Comparison of ENCODE assay signal across 8 cellular contexts in the genomic region with DNA sequence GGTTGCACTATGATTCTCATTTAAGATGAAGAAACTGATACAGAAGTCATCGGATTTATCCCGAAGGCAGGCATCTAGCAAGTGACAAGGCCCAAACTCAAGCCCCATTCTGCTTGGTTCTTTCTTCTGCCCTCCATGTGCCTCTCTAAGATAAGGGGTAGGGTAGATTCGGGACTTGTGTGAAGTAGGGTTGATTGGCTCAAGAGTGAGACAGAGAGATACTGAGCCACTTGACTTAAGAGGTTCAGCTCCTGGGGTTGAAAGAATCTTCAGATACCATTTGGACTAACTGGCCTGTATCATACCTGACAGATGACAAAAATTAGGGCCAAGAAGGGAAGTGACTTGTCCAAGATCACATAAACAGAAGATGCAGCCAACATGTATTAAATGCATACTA. TPM values are rescaled to one million over a fixed set of nuclear protein-coding genes. Genes with fewer than 3 reads are reported as not detected.
DNase-seq lines count a peak whose midpoint lies in the region; ATAC-seq and TF ChIP-seq lines count a peak whose summit lies in the region.

No MANE protein-coding gene starts in this region.

- H3K9me2 ChIP-seq in GM23248 (ENCODE audit: insufficient read depth): no peaks in the 10 kb centered on the region

- no peak for TF ChIP-seq CTCF in fibroblast of the aortic adventitia (IDR thresholded peaks at IDR 0.05; ENCODE audit: insufficient read depth, low read length)

- peaks cover 9% of the 10 kb centered on the region for H3K36me3 ChIP-seq in GM23248 (ENCODE audit: low read depth)

- H3K27me3 Mint-ChIP-seq in T-helper 17 cell: no peaks in the 10 kb centered on the region

- H2AFZ ChIP-seq in GM23248: peak overlapping the region; percentile 99

- in situ Hi-C loops in GM23248 (cut with MboI): no loop called here

- ATAC-seq in T-helper 17 cell: no peak
- ATAC-seq in GM21723 (IDR thresholded peaks at IDR 0.05; ENCODE audit: unreplicated experiment): no peak
- ATAC-seq in HG03469 (IDR thresholded peaks at IDR 0.05; ENCODE audit: unreplicated experiment): no peak
- ATAC-seq in HG02970 (IDR thresholded peaks at IDR 0.05; ENCODE audit: low FRiP score, unreplicated experiment): no peak

- DNase-seq in GM23248: no peak
- DNase-seq in T-helper 17 cell: no peak
- no peak for DNase-seq in fibroblast of the aortic adventitia (ENCODE audit: low read depth)
- no peak for DNase-seq in skeletal muscle cell (ENCODE audit: low read depth)
- no peak for DNase-seq in HuH-7 (ENCODE audit: low spot score)

- H3K36me3 Mint-ChIP-seq in T-helper 17 cell (ENCODE audit: low read depth): peaks cover 2% of the 10 kb centered on the region

- H3K79me2 ChIP-seq in GM23248 (ENCODE audit: insufficient read depth): peaks cover 30% of the 10 kb centered on the region

- peaks cover 14% of the 10 kb centered on the region for H3K4me1 ChIP-seq in GM23248 (ENCODE audit: insufficient read depth)

- peak overlapping the region; percentile 99 for H3K4me3 ChIP-seq in GM23248
- H3K4me3 ChIP-seq in fibroblast of the aortic adventitia (ENCODE audit: low read depth, low read length): peak overlapping the region; percentile 95
- H3K4me3 ChIP-seq in skeletal muscle cell (ENCODE audit: low read depth, low read length): peak overlapping the region; percentile 93

- no peak overlapping the region for H3K27ac ChIP-seq in GM23248

- peak overlapping the region; percentile 90 for H3K4me3 Mint-ChIP-seq in T-helper 17 cell

- no peaks in the 10 kb centered on the region for H4K20me1 ChIP-seq in GM23248 (ENCODE audit: insufficient read depth)

- H3K9ac ChIP-seq in GM23248: peak overlapping the region; percentile 99

- WGBS in GM23248 (ENCODE audit: low coverage in 1 of 2, low lambda C conversion rate in 2 of 2, missing lambda C conversion rate in 2 of 2), 2 experiments: 63% methylated on average over 3 of the region's 3 CpGs

- H3K9me3 ChIP-seq in GM23248 (ENCODE audit: low read depth): no peaks in the 10 kb centered on the region
- no peaks in the 10 kb centered on the region for H3K9me3 ChIP-seq in T-helper 17 cell (ENCODE audit: control insufficient read depth, low read length, poor library complexity, severe bottlenecking)

- H3K4me2 ChIP-seq in GM23248 (ENCODE audit: unreplicated experiment): peak overlapping the region; percentile 99

- H3K27me3 ChIP-seq in GM23248 (replicated peaks; ENCODE audit: insufficient read depth): no peaks in the 10 kb centered on the region

- peaks cover 19% of the 10 kb centered on the region for H3K4me1 Mint-ChIP-seq in T-helper 17 cell

- H3K27ac Mint-ChIP-seq in T-helper 17 cell: peak overlapping the region; percentile 98

- H3F3A ChIP-seq in GM23248 (ENCODE audit: insufficient read depth): peaks cover 11% of the 10 kb centered on the region

RNA-seq across cellular contexts. Expression of a gene that starts 0.9 kb away (rescaled TPM):
- total RNA-seq in GM23248 (2014; rRNA removed; shearing (Covaris generic)): 20.9 and 35.0 TPM in 2 replicates
- polyA plus RNA-seq in GM23248 (2016; fragmentation: Nextera tagmentation; extraction: Ambion mirVana): 35.7 and 43.8 TPM in 2 replicates
- total RNA-seq in T-helper 17 cell (10 to 100 TPM; 11.9 to 12.2 TPM), fibroblast of the aortic adventitia (ENCODE audit: low replicate concordance) (13.9 and 15.4 TPM in 2 replicates)

RNA-seq across cellular contexts. Expression of a gene that starts 31.7 kb away (rescaled TPM):
- 1.8 and 2.5 TPM in 2 replicates for total RNA-seq in GM23248 (2014; rRNA removed; shearing (Covaris generic))
- 9.2 and 9.6 TPM in 2 replicates for polyA plus RNA-seq in GM23248 (2016; fragmentation: Nextera tagmentation; extraction: Ambion mirVana)
- total RNA-seq in T-helper 17 cell (10 to 100 TPM; 27.3 to 35.0 TPM), fibroblast of the aortic adventitia (ENCODE audit: low replicate concordance) (1.6 and 2.9 TPM in 2 replicates)
